8 cellular contexts compared by ENCODE assay signal in the genomic region with DNA sequence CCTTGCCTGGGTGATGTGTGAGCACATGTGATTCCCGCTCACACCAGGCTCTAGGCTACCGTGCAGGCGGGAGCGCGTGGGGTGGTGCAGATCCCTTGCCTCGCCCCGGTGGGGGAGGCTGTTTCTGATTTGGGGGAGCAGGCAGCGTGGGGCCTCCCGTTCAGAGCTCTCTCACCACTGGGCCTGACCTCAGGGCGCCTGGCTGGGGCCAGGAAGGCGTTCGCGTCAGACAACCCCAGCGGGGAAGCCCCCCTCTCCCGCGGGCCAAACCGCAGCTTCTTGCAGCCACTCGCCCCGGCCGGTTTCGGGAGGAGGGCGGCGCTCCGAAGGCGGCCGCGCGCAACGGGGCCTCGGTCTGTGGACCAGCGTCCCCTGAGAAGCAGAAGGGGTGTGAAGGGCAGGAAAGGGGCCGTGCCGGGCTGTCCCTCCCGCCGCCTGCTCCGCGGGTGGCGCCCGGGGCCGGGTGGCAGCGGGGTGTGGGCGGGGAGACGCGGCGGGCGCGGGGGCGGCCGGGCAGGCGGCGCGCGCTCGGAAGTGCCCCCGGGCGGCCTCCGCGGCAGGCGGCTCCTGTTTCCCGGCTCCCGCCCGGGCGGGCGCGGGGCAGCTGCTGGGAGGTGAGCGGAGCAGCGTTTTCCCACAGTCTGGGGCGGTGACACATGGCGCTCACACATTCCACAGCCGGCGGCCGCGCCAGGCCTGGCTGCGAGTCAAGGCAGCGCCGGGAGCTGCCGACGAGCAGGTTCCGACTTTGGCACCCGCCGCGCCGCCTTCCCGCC.
DNase-seq lines count a peak whose midpoint lies in the region; ATAC-seq, FAIRE-seq and TF ChIP-seq lines count a peak whose summit lies in the region.

No MANE protein-coding gene starts in this region.

- H3K9me3 Mint-ChIP-seq in neural progenitor cell, result peaks cover 37% of the 10 kb centered on the region

- H3K4me1 ChIP-seq in OCI-LY7 (ENCODE audit: insufficient read depth, low read length, poor library complexity, severe bottlenecking) (peaks cover 57% of the 10 kb centered on the region), neural progenitor cell (peaks cover 5% of the 10 kb centered on the region), stomach smooth muscle (ENCODE audit: control insufficient read depth, insufficient read depth, low read length) (peaks cover 11% of the 10 kb centered on the region)

- peaks cover 21% of the 10 kb centered on the region for H3K4me1 Mint-ChIP-seq in neural progenitor cell

- H3K36me3 Mint-ChIP-seq in neural progenitor cell, result peaks cover 7% of the 10 kb centered on the region

- CTCF ChIA-PET in OCI-LY7 (lab: Charles Lee; ENCODE audit: unreplicated experiment), result interaction anchor here (0.5 to 1.1 kb wide), 4 partner anchors 11 to 64 kb away, joined by 3 to 4 read pairs (median 3); no protein-coding TSS in a partner anchor

- H3K4me3 ChIP-seq in HL-60 (replicated peaks; ENCODE audit: insufficient read depth, low read length) (peak overlapping the region; percentile 40), OCI-LY7 (ENCODE audit: low read depth, low read length, poor library complexity, severe bottlenecking) (peak overlapping the region; percentile 61), foreskin fibroblast (ENCODE audit: low read depth in 1 of 2, low read length in 2 of 2) (peak overlapping the region; percentile 37 to 40), neural progenitor cell (peak overlapping the region; percentile 38), stomach smooth muscle (ENCODE audit: low read length in 2 of 2) (peak overlapping the region; percentile 73 to 78)

- POLR2A ChIA-PET in OCI-LY7 (lab: Charles Lee), result interaction anchor here (0.6 to 4.3 kb wide), 10 partner anchors 11 to 95 kb away, joined by 3 to 45 read pairs (median 10); partner anchors contain the start of gene HES1

- H4K20me1 ChIP-seq in OCI-LY7 (ENCODE audit: insufficient read depth, low read length) (no peaks in the 10 kb centered on the region), neural progenitor cell (ENCODE audit: low read depth) (no peaks in the 10 kb centered on the region)

- H3K79me2 ChIP-seq in OCI-LY7 (ENCODE audit: insufficient read depth, low read depth, low read length), result no peaks in the 10 kb centered on the region
- H3K79me2 ChIP-seq in neural progenitor cell (ENCODE audit: low read depth), result no peaks in the 10 kb centered on the region

- DNase-seq in D721Med (ENCODE audit: insufficient read length, low spot score) (peak; percentile 60), HL-60 (ENCODE audit: low read depth in 1 of 2, low spot score in 1 of 2) (peak; percentile 67 to 79), OCI-LY7 (ENCODE audit: low spot score) (peak; percentile 86), foreskin fibroblast (peak; percentile 76 to 81), neural progenitor cell (ENCODE audit: low spot score) (peak; percentile 85)
- DNase-seq in activated T-helper 9 cell treated with anti-CD3 and anti-CD28 coated beads, Interleukin-2, amount 50 U/mL, for 16 hours (ENCODE audit: low read depth), result peak; percentile 46

- H3K9ac ChIP-seq in neural progenitor cell (no peak overlapping the region), stomach smooth muscle (ENCODE audit: low read length in 2 of 2) (peak overlapping the region; percentile 55 to 67)

- H3K27ac ChIP-seq in HL-60 (replicated peaks) (peak overlapping the region; percentile 69), OCI-LY7 (ENCODE audit: low read depth, low read length, poor library complexity, severe bottlenecking) (peak overlapping the region; percentile 54), neural progenitor cell (no peak overlapping the region), stomach smooth muscle (ENCODE audit: low read length) (peak overlapping the region; percentile 49)

- TF ChIP-seq CTCF in D721Med (IDR thresholded peaks at IDR 0.05; ENCODE audit: insufficient read depth, missing control alignments), result no peak
- TF ChIP-seq CTCF in HL-60 (IDR thresholded peaks at IDR 0.05; ENCODE audit: insufficient read depth, low read length), result no peak
- TF ChIP-seq CTCF in OCI-LY7 (conservative IDR thresholded peaks at IDR 0.05; ENCODE audit: low read length), result no peak
- TF ChIP-seq CTCF in foreskin fibroblast (IDR thresholded peaks at IDR 0.05; ENCODE audit: low read depth, low read length), result no peak
- TF ChIP-seq CTCF in neural progenitor cell (IDR thresholded peaks at IDR 0.05), result no peak

- no peak overlapping the region for H3K27ac Mint-ChIP-seq in neural progenitor cell

- ATAC-seq in GM19468 (IDR thresholded peaks at IDR 0.05; ENCODE audit: extremely low read depth, unreplicated experiment), result peak; percentile 93

- FAIRE-seq in D721Med (lab: Jason Lieb, UNC), result no peak

- H3K36me3 ChIP-seq in OCI-LY7 (ENCODE audit: insufficient read depth, low read length), result no peaks in the 10 kb centered on the region
- peaks cover 9% of the 10 kb centered on the region for H3K36me3 ChIP-seq in neural progenitor cell
- no peaks in the 10 kb centered on the region for H3K36me3 ChIP-seq in stomach smooth muscle (ENCODE audit: control insufficient read depth in 2 of 2, insufficient read depth in 2 of 2, low read length in 2 of 2)

- peaks cover 28% of the 10 kb centered on the region for H3K27me3 Mint-ChIP-seq in neural progenitor cell (ENCODE audit: insufficient read depth, low read depth)

- H3K4me2 ChIP-seq in OCI-LY7 (ENCODE audit: low read length) (peak overlapping the region; percentile 73), neural progenitor cell (peak overlapping the region; percentile 78)

- no peaks in the 10 kb centered on the region for H3K9me2 ChIP-seq in OCI-LY7 (ENCODE audit: insufficient read depth, low read length)

- peak overlapping the region; percentile 82 for H3K4me3 Mint-ChIP-seq in neural progenitor cell

- no TSS peak for BruUV-seq in OCI-LY7 (replicated peaks; lab: Mats Ljungman, UMichigan)

- peaks cover 13% of the 10 kb centered on the region for H3F3A ChIP-seq in neural progenitor cell (ENCODE audit: low read depth)

- H3K9me3 ChIP-seq in OCI-LY7 (ENCODE audit: low read length) (peaks cover 17% of the 10 kb centered on the region), neural progenitor cell (ENCODE audit: low read depth) (no peaks in the 10 kb centered on the region), stomach smooth muscle (ENCODE audit: control insufficient read depth in 2 of 2, low read length in 2 of 2) (peaks cover 0 to 2% of the 10 kb centered on the region in 2 donors)

- H2AFZ ChIP-seq in OCI-LY7 (ENCODE audit: low read length) (peak overlapping the region; percentile 68; the same call in 1 of the 2 replicates), neural progenitor cell (replicated peaks) (peak overlapping the region; percentile 60)

- no peaks in the 10 kb centered on the region for H3K27me3 ChIP-seq in HL-60 (ENCODE audit: insufficient read depth, poor library complexity, severe bottlenecking)
- peaks cover 34% of the 10 kb centered on the region for H3K27me3 ChIP-seq in neural progenitor cell
- no peaks in the 10 kb centered on the region for H3K27me3 ChIP-seq in stomach smooth muscle (ENCODE audit: control insufficient read depth in 1 of 2, insufficient read depth in 2 of 2, low read length in 2 of 2)

- intact Hi-C loops in OCI-LY7 (cut with micrococcal nuclease; ENCODE audit: unreplicated experiment), result loop anchor here (1.0 kb wide), 3 partner anchors 33 to 66 kb away; no protein-coding TSS in a partner anchor
